In the genomic region with DNA sequence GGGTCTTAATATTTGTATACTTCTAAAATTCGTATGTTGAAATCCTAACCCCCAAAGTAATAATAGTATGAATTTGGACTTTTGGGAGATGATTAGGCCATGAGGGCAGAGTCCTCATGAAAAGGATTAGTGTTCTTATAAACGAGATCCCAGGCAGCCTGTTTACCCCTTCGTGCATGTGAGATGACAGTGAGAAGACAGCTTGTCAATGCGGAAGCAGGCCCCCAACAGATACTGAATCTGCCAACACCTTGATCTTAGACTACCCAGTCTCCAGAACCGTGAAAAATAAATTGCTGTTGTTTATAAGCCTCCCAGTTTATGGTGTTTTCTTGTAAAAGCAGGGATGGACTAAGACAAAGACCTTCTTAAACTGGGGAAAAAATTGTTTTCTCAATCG, we compare ENCODE assay signal across 29 cellular contexts.
"Had no signal": no experiment of that assay in that cellular context is flagged by ENCODE, and none has a peak within 500 bp of the region (broad histone marks: within the 10 kb centered on the region; RNA-seq: fewer than 3 reads in every experiment).

No MANE protein-coding gene starts in this region.

- H3K27ac Mint-ChIP-seq: activated B cell treated with CpG ODN at 0.5 μM for 24 hours; activated CD8-positive, alpha-beta T cell treated with anti-CD3 and anti-CD28 coated beads for 36 hours; activated naive CD4-positive, alpha-beta T cell treated with anti-CD3 and anti-CD28 coated beads for 36 hours; activated naive CD4-positive, alpha-beta T cell treated with anti-CD3 and anti-CD28 coated beads, Interleukin-2, amount 50 U/mL, for 24 hours; activated naive CD8-positive, alpha-beta T cell treated with anti-CD3 and anti-CD28 coated beads, Interleukin-2, amount 10 ng/mL, durations not matched to agents 7 days and 5 days; activated T-helper 17 cell treated with anti-CD3 and anti-CD28 coated beads, Interleukin-2, amount 50 U/mL, for 72 hours; brain; T-helper 17 cell; T-helper 2 cell treated with Interferon-gamma antibody and Interleukin-4, amounts not matched to agents 5 μg/mL and 100 μg/mL, for 36 hours had no signal

- H3K9me3 ChIP-seq: ascending aorta, breast epithelium, esophagus squamous epithelium, gastroesophageal sphincter had no signal

- H3K36me3 ChIP-seq: ascending aorta, breast epithelium, esophagus squamous epithelium, gastroesophageal sphincter, WERI-Rb-1 had no signal

- DNase-seq: activated B cell treated with CpG ODN at 0.5 μM for 24 hours; activated CD4-positive, alpha-beta T cell treated with anti-CD3 and anti-CD28 coated beads for 48 hours; activated CD4-positive, alpha-beta T cell treated with anti-CD3 and anti-CD28 coated beads, Interleukin-2, amount 50 U/mL, for 1 hour; activated CD4-positive, alpha-beta T cell treated with anti-CD3 and anti-CD28 coated beads, Interleukin-2, amount 50 U/mL, for 48 hours; activated CD8-positive, alpha-beta memory T cell treated with anti-CD3 and anti-CD28 coated beads for 24 hours; activated CD8-positive, alpha-beta T cell treated with anti-CD3 and anti-CD28 coated beads for 36 hours; activated effector memory CD4-positive, alpha-beta T cell treated with Interleukin-2 at 50 U/mL for 16 hours; activated naive CD4-positive, alpha-beta T cell treated with anti-CD3 and anti-CD28 coated beads for 36 hours; activated naive CD8-positive, alpha-beta T cell treated with anti-CD3 and anti-CD28 coated beads, Interleukin-2, amount 10 ng/mL, durations not matched to agents 7 days and 5 days; activated T-cell treated with anti-CD3 and anti-CD28 coated beads, Interleukin-2, amount 50 U/mL, for 4 hours; cortex of kidney; dermis blood vessel endothelial cell; effector CD4-positive, alpha-beta T cell; esophagus squamous epithelium; foreskin melanocyte; T-helper 1 cell; T-helper 17 cell; T1000; WERI-Rb-1 had no signal

- H3K27ac ChIP-seq: ascending aorta, breast epithelium, epithelial cell of prostate, esophagus squamous epithelium, gastroesophageal sphincter, WERI-Rb-1 had no signal

- H3K36me3 Mint-ChIP-seq: activated naive CD4-positive, alpha-beta T cell treated with anti-CD3 and anti-CD28 coated beads, Interleukin-2, amount 50 U/mL, for 24 hours; activated naive CD8-positive, alpha-beta T cell treated with anti-CD3 and anti-CD28 coated beads, Interleukin-2, amount 10 ng/mL, durations not matched to agents 7 days and 5 days; brain had no signal

- H3K4me3 ChIP-seq: ascending aorta, breast epithelium, esophagus squamous epithelium, gastroesophageal sphincter had no signal

- ATAC-seq: activated CD4-positive, CD25-positive, alpha-beta regulatory T cell treated with anti-CD3 and anti-CD28 coated beads, Interleukin-2, amount 50 U/mL, for 24 hours; activated CD8-positive, alpha-beta T cell treated with anti-CD3 and anti-CD28 coated beads for 36 hours; activated T-cell treated with anti-CD3 and anti-CD28 coated beads, Interleukin-2, amount 50 U/mL, for 4 hours; activated T-helper 17 cell treated with anti-CD3 and anti-CD28 coated beads, Interleukin-2, amount 50 U/mL, for 72 hours; gastroesophageal sphincter; T-helper 17 cell had no signal

- H3K27me3 ChIP-seq: ascending aorta, breast epithelium, esophagus squamous epithelium, gastroesophageal sphincter had no signal

- H3K4me1 ChIP-seq: ascending aorta, breast epithelium, esophagus squamous epithelium, gastroesophageal sphincter had no signal

- H3K9me3 Mint-ChIP-seq: activated CD8-positive, alpha-beta T cell treated with anti-CD3 and anti-CD28 coated beads for 36 hours; activated naive CD4-positive, alpha-beta T cell treated with anti-CD3 and anti-CD28 coated beads, Interleukin-2, amount 50 U/mL, for 24 hours; activated naive CD8-positive, alpha-beta T cell treated with anti-CD3 and anti-CD28 coated beads, Interleukin-2, amount 10 ng/mL, durations not matched to agents 7 days and 5 days; brain; central memory CD8-positive, alpha-beta T cell had no signal
